ENCODE assay signal across 1 cellular context in the genomic region with DNA sequence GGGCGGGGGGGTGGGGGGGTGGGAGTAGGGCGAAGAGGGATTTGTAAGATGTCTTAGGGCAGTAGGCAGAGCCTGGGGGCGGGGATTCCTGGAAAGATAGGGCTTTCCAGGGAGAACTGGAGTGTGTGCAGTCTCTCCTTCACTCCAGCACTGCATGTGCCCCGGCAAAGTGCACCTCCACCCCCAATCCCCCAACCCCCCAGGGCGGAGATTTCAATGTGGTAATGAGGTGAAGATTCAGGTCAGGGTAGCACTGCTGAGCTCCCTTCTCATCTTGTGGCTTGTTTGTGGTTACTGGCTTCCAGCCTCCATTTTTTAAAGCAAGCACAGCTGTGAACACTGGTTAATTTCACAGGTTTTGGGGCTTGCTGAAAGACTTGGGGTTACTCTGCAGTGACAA.
TF ChIP-seq lines count a peak whose summit lies in the region.

No MANE protein-coding gene starts in this region.

TF ChIP-seq in IMR-90, 13 proteins besides CTCF, POLR2A, EP300 and RAD21:
- no peak for TF ChIP-seq BHLHE40 (IDR thresholded peaks at IDR 0.05; ENCODE audit: low read depth, low read length)
- no peak for TF ChIP-seq FOS (IDR thresholded peaks at IDR 0.05; ENCODE audit: low read depth, low read length)
- no peak for TF ChIP-seq RCOR1 (IDR thresholded peaks at IDR 0.05; ENCODE audit: insufficient replicate concordance, low read length)
- no peak for TF ChIP-seq MXI1 (IDR thresholded peaks at IDR 0.05; ENCODE audit: borderline replicate concordance, low read depth, low read length)
- TF ChIP-seq NFE2L2 (IDR thresholded peaks at IDR 0.05; ENCODE audit: low read depth, low read length) = no peak
- TF ChIP-seq, protein P1, sequence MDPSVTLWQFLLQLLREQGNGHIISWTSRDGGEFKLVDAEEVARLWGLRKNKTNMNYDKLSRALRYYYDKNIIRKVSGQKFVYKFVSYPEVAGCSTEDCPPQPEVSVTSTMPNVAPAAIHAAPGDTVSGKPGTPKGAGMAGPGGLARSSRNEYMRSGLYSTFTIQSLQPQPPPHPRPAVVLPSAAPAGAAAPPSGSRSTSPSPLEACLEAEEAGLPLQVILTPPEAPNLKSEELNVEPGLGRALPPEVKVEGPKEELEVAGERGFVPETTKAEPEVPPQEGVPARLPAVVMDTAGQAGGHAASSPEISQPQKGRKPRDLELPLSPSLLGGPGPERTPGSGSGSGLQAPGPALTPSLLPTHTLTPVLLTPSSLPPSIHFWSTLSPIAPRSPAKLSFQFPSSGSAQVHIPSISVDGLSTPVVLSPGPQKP (IDR thresholded peaks at IDR 0.05; ENCODE audit: borderline replicate concordance, low read depth, low read length) = no peak
- no peak for TF ChIP-seq RFX5 (IDR thresholded peaks at IDR 0.05; ENCODE audit: low read depth, low read length)
- no peak for TF ChIP-seq MAZ (IDR thresholded peaks at IDR 0.05; ENCODE audit: borderline replicate concordance, low read depth, low read length)
- no peak for TF ChIP-seq CEBPB (IDR thresholded peaks at IDR 0.05; ENCODE audit: low read depth, low read length)
- TF ChIP-seq SMC3 (IDR thresholded peaks at IDR 0.05; ENCODE audit: low read depth, low read length) = no peak
- TF ChIP-seq USF2 (IDR thresholded peaks at IDR 0.05; ENCODE audit: low read depth, low read length) = no peak
- TF ChIP-seq MAFK (IDR thresholded peaks at IDR 0.05; ENCODE audit: low read depth, low read length) = no peak
- no peak for TF ChIP-seq CHD1 (IDR thresholded peaks at IDR 0.05; ENCODE audit: low read depth, low read length)
